Comparison of ENCODE assay signal across 8 cellular contexts in the genomic region with DNA sequence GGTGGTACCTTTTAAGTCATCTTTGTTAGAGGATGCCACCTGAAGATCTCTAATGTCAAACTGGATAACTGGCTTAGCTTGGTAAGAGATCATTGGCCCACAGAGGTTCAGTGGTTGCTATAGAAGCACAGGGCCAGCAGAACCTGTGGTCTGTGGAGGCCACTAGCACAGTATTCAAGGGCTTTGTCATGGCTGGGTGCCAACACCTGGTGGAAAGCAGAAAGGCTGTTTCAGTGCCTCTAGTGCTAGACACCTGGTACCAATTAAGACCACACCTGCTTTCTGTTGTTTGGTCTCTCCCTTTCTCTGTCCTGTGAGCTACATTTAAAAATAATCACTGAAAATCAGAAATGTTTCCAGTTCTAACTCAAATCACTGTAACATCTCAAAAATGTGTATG.
DNase-seq lines count a peak whose midpoint lies in the region; ATAC-seq lines count a peak whose summit lies in the region.

No MANE protein-coding gene starts in this region.

- no peaks in the 10 kb centered on the region for H3K27me3 Mint-ChIP-seq in central memory CD8-positive, alpha-beta T cell

- peaks cover 4% of the 10 kb centered on the region for H3K36me3 Mint-ChIP-seq in central memory CD8-positive, alpha-beta T cell (ENCODE audit: insufficient read depth)

- H3K4me3 Mint-ChIP-seq in central memory CD8-positive, alpha-beta T cell = no peak overlapping the region

- H3K27ac Mint-ChIP-seq in central memory CD8-positive, alpha-beta T cell (ENCODE audit: low read depth) = no peak overlapping the region

- peaks cover 51% of the 10 kb centered on the region for H3K4me1 Mint-ChIP-seq in central memory CD8-positive, alpha-beta T cell

- DNase-seq in NCI-H128 (lab: John Stamatoyannopoulos, UW; ENCODE audit: unreplicated experiment) = peak; percentile 89
- no peak for DNase-seq in central memory CD8-positive, alpha-beta T cell (ENCODE audit: low spot score in 2 of 2)
- DNase-seq in kidney tubule cell (ENCODE audit: low spot score) = no peak
- DNase-seq in RKO (ENCODE audit: low spot score) = no peak
- no peak for DNase-seq in AG08396 (ENCODE audit: low spot score)
- DNase-seq in COLO829 (ENCODE audit: low spot score) = no peak

- ATAC-seq in GM18870 (IDR thresholded peaks at IDR 0.05; ENCODE audit: unreplicated experiment) (peak; percentile 82), HG02610 (IDR thresholded peaks at IDR 0.05; ENCODE audit: unreplicated experiment) (peak; percentile 56)
- peak; percentile 67 for ATAC-seq in central memory CD8-positive, alpha-beta T cell (replicated peaks; ENCODE audit: extremely low read depth, poor library complexity, severe bottlenecking)

- no peaks in the 10 kb centered on the region for H3K9me3 Mint-ChIP-seq in central memory CD8-positive, alpha-beta T cell
